1 cellular context compared by ENCODE assay signal in the genomic region with DNA sequence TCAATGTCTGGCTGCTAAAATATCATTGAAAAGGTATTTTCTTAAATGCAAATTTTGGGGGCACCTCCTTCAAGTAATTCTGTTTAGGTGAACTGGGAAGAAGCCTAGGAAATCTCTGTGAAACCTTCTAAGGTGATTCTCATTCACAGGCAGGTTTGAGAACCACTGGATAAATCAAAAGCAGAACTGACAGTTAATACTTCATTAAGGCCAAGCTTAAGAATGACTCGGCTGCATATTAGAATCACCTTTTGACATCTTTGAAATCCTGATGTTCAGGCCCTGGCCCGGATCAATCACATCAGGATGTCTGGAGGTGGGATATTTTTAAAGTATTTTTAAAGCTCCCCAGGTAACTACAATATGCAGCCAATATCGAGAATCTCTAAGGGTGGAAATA.
A peak's percentile ranks its signal among the peaks of the same experiment; 100 is the strongest.
TF ChIP-seq lines count a peak whose summit lies in the region.

No MANE protein-coding gene starts in this region.

TF ChIP-seq in GM12878, 131 proteins besides CTCF, POLR2A, EP300 and RAD21 (continued from another document):
- TF ChIP-seq SPI1 (IDR thresholded peaks at IDR 0.05; ENCODE audit: borderline replicate concordance, insufficient read depth, low read depth, low read length) (peak; percentile 84), MTA2 (IDR thresholded peaks at IDR 0.05; ENCODE audit: low read depth) (peak; percentile 47; the same call in 1 of the 2 replicates), NR2F1 (conservative IDR thresholded peaks at IDR 0.05) (peak; percentile 58), DPF2 (IDR thresholded peaks at IDR 0.05) (0 out of 2 replicates have a peak, but pooled peaks have one; percentile 41), TCF3 (IDR thresholded peaks at IDR 0.05; ENCODE audit: borderline replicate concordance, insufficient read depth, low read depth, low read length) (no peak), IRF4 (IDR thresholded peaks at IDR 0.05; ENCODE audit: low read depth, low read length) (0 out of 2 replicates have a peak, but pooled peaks have one; percentile 27), IKZF2 (IDR thresholded peaks at IDR 0.05) (peak in 1 of 2 experiments; percentile 17; a peak in 2 of 4 replicates), SMAD1 (IDR thresholded peaks at IDR 0.05; ENCODE audit: low read depth, partially characterized antibody) (no peak), ZNF24 (IDR thresholded peaks at IDR 0.05) (no peak), SMC3 (IDR thresholded peaks at IDR 0.05; ENCODE audit: borderline replicate concordance, low read length) (no peak), TCF7 (IDR thresholded peaks at IDR 0.05; ENCODE audit: borderline replicate concordance) (no peak)
- TF ChIP-seq, protein P1, sequence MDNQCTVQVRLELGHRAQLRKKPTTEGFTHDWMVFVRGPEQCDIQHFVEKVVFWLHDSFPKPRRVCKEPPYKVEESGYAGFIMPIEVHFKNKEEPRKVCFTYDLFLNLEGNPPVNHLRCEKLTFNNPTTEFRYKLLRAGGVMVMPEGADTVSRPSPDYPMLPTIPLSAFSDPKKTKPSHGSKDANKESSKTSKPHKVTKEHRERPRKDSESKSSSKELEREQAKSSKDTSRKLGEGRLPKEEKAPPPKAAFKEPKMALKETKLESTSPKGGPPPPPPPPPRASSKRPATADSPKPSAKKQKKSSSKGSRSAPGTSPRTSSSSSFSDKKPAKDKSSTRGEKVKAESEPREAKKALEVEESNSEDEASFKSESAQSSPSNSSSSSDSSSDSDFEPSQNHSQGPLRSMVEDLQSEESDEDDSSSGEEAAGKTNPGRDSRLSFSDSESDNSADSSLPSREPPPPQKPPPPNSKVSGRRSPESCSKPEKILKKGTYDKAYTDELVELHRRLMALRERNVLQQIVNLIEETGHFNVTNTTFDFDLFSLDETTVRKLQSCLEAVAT (IDR thresholded peaks at IDR 0.05), result no peak
TF ChIP-seq in GM12878: peak in this region for 7.
